1 cellular context compared by ENCODE assay signal in the genomic region with DNA sequence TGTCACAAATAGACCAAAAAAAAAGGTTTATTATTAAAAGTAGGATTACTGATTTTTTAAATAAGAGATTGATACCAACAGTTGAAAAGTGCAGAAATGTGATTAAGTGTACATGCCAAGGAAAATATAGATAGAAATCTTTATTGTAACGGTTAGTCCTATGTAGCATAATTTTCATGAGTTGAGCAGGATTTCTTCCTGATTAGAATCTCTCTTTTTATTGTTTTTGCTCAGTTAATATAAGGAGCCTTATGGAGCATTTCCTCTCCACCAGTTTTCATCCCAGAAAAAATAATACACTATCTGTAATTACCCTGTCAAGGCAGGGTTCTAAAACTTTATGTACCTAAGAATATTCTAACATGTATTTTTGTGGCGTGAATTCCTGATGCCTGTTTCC.
TF ChIP-seq lines count a peak whose summit lies in the region.

No MANE protein-coding gene starts in this region.

TF ChIP-seq in endothelial cell of umbilical vein, 7 proteins besides CTCF, POLR2A, EP300 and RAD21:
- TF ChIP-seq EZH2 (IDR thresholded peaks at IDR 0.05; ENCODE audit: borderline replicate concordance, low read depth, low read length, severe bottlenecking), result no peak
- TF ChIP-seq POLR2AphosphoS5 (IDR thresholded peaks at IDR 0.05; ENCODE audit: insufficient read depth, low read depth, low read length), result no peak
- TF ChIP-seq FOS (IDR thresholded peaks at IDR 0.05; ENCODE audit: borderline replicate concordance, insufficient read depth, low read length), result no peak
- no peak for TF ChIP-seq MYC (IDR thresholded peaks at IDR 0.05; ENCODE audit: low read depth, low read length)
- TF ChIP-seq, protein P1, sequence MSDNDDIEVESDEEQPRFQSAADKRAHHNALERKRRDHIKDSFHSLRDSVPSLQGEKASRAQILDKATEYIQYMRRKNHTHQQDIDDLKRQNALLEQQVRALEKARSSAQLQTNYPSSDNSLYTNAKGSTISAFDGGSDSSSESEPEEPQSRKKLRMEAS (IDR thresholded peaks at IDR 0.05; ENCODE audit: insufficient read depth, insufficient read length), result no peak
- TF ChIP-seq GATA2 (IDR thresholded peaks at IDR 0.05; ENCODE audit: insufficient read depth, insufficient read length, low read depth, low read length), result no peak
- no peak for TF ChIP-seq JUN (IDR thresholded peaks at IDR 0.05; ENCODE audit: borderline replicate concordance, insufficient read depth, insufficient read length, low read depth)
TF ChIP-seq in endothelial cell of umbilical vein: peak in this region for 0.
